In the genomic region with DNA sequence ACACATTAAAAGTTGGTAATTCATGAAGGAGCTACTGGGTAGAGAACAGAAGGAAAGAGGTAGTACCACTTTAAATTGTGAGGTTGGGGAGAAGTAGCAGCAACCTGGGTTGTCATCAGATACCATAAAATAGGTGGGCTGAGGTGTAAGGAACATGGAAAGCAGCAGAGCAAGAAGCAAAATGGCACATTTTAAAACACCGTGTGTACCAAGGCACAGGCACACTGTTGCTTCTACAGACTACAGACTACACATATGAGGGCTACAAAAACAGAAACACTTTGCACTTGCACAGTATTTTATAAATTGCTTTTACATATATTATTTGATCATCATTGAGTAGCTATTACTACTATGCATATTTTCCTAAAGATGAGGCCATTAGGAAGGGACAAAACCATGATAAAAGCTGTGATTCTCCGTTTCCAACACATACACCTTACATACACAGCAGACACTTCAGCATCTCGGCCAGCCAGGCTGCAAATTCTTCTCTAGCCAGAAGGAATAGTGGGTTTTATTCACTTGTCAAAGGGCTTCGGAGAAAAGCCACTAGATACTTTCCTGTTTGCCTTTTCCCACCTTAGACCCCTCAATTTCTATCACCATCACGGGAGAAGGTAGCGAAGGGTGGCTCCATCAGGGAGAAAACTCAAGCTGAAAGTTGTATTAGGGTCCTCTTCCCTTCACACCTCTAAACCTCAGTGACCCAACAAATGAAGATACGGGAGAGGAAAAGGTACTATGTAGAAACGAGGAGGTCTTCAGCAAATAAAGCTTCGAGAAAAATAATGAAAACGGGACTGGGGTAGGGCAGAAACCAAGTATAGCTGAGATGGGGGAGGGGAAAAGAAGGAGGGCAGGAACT, we compare ENCODE assay signal across 8 cellular contexts. TPM values are rescaled to one million over a fixed set of nuclear protein-coding genes. Genes with fewer than 3 reads are reported as not detected.
DNase-seq lines count a peak whose midpoint lies in the region; ATAC-seq and TF ChIP-seq lines count a peak whose summit lies in the region.

No MANE protein-coding gene starts in this region.

- no peaks in the 10 kb centered on the region for H4K20me1 ChIP-seq in SK-N-SH (ENCODE audit: insufficient read depth)

- H3K9me2 ChIP-seq in SK-N-SH: no peaks in the 10 kb centered on the region

- H3F3A ChIP-seq in SK-N-SH (replicated peaks; ENCODE audit: insufficient read depth): peaks cover 35% of the 10 kb centered on the region

- peaks cover 0 to 11% of the 10 kb centered on the region in 2 experiments for H3K36me3 ChIP-seq in SK-N-SH (replicated peaks in 1 of 2; ENCODE audit: control insufficient read depth in 1 of 2, insufficient read depth in 2 of 2, low read length in 1 of 2)
- H3K36me3 ChIP-seq in esophagus muscularis mucosa: peaks cover 0 to 23% (median 14%) of the 10 kb centered on the region in 4 donors
- peaks cover 0 to 24% of the 10 kb centered on the region in 2 donors for H3K36me3 ChIP-seq in psoas muscle (ENCODE audit: insufficient read depth in 1 of 2, low read depth in 1 of 2)

- peak overlapping the region; percentile 95 for H3K27ac Mint-ChIP-seq in activated CD4-positive, alpha-beta T cell treated with anti-CD3 and anti-CD28 coated beads for 36 hours

- H3K4me1 Mint-ChIP-seq in activated CD4-positive, alpha-beta T cell treated with anti-CD3 and anti-CD28 coated beads for 36 hours: peaks cover 53% of the 10 kb centered on the region

- H3K4me3 Mint-ChIP-seq in activated CD4-positive, alpha-beta T cell treated with anti-CD3 and anti-CD28 coated beads for 36 hours: peak overlapping the region; percentile 100

- TF ChIP-seq CTCF in SK-N-SH (IDR thresholded peaks at IDR 0.05) (no peak), esophagus muscularis mucosa (IDR thresholded peaks at IDR 0.05) (no peak), psoas muscle (IDR thresholded peaks at IDR 0.05) (no peak)

- peak overlapping the region; percentile 97 for H3K4me2 ChIP-seq in SK-N-SH

- no peaks in the 10 kb centered on the region for H3K27me3 ChIP-seq in SK-N-SH (ENCODE audit: insufficient read depth)
- H3K27me3 ChIP-seq in esophagus muscularis mucosa: no peaks in the 10 kb centered on the region
- H3K27me3 ChIP-seq in psoas muscle (ENCODE audit: insufficient read depth in 3 of 3, low read length in 2 of 3): no peaks in the 10 kb centered on the region

- peak overlapping the region; percentile 82 for H2AFZ ChIP-seq in SK-N-SH (ENCODE audit: low read depth)

- DNase-seq in activated CD4-positive, alpha-beta T cell treated with anti-CD3 and anti-CD28 coated beads for 36 hours: peak; percentile 40
- no peak for DNase-seq in activated CD4-positive, alpha-beta T cell treated with anti-CD3 and anti-CD28 coated beads for 1 hour
- DNase-seq in SK-N-SH (no peak), esophagus muscularis mucosa (ENCODE audit: extremely low spot score) (no peak), psoas muscle (no peak)

- WGBS in SK-N-SH (ENCODE audit: low lambda C conversion rate): 6% methylated on average over 10 of the region's 10 CpGs
- 15% methylated on average over 10 of the region's 10 CpGs for WGBS in esophagus muscularis mucosa
- 11 to 13% (median 11%) methylated on average over 10 of the region's 10 CpGs for WGBS in psoas muscle, 3 donors

- CTCF ChIA-PET in activated CD4-positive, alpha-beta T cell treated with anti-CD3 and anti-CD28 coated beads for 36 hours (lab: Charles Lee): interaction anchor here (0.5 to 4.9 kb wide), 24 partner anchors 10 to 203 kb away, joined by 3 to 32 read pairs (median 4); partner anchors contain the start of genes DNAJC14, ESYT1, ORMDL2 and RAB5B
- CTCF ChIA-PET in SK-N-SH (lab: Yijun Ruan, JAX): interaction anchor here (0.6 to 6.4 kb wide), 38 partner anchors 9 to 357 kb away, joined by 3 to 51 read pairs (median 4); partner anchors contain the start of genes BLOC1S1, CD63, DNAJC14 and ORMDL2

- ATAC-seq in activated CD4-positive, alpha-beta T cell treated with anti-CD3 and anti-CD28 coated beads for 36 hours: no peak
- ATAC-seq in psoas muscle: peak in 1 of 4 donors; percentile 21
- ATAC-seq in GM18909 (IDR thresholded peaks at IDR 0.05; ENCODE audit: poor library complexity, unreplicated experiment): no peak
- no peak for ATAC-seq in esophagus mucosa
- no peak for ATAC-seq in GM21381 (IDR thresholded peaks at IDR 0.05; ENCODE audit: unreplicated experiment)

- TF ChIP-seq RAD21 in SK-N-SH (IDR thresholded peaks at IDR 0.05; ENCODE audit: low read length): no peak

- POLR2A ChIA-PET in activated CD4-positive, alpha-beta T cell treated with anti-CD3 and anti-CD28 coated beads for 36 hours (lab: Charles Lee): interaction anchor here (0.7 to 2.4 kb wide), 4 partner anchors 96 to 187 kb away, joined by 3 to 12 read pairs (median 5); partner anchors contain the start of genes DNAJC14, ORMDL2 and SARNP
- POLR2A ChIA-PET in SK-N-SH (lab: Yijun Ruan, JAX): interaction anchor here (1.2 to 4.2 kb wide), 6 partner anchors 9 to 188 kb away, joined by 3 to 39 read pairs (median 5); partner anchors contain the start of genes DNAJC14, ORMDL2, RAB5B and SARNP

- H3K9me3 Mint-ChIP-seq in activated CD4-positive, alpha-beta T cell treated with anti-CD3 and anti-CD28 coated beads for 36 hours (ENCODE audit: low read depth): no peaks in the 10 kb centered on the region

- no peak for TF ChIP-seq EP300 in SK-N-SH (IDR thresholded peaks at IDR 0.05; ENCODE audit: borderline replicate concordance in 1 of 2, low read depth in 1 of 2, low read length in 1 of 2)
- no peak for TF ChIP-seq EP300 in esophagus muscularis mucosa (IDR thresholded peaks at IDR 0.05)

- H3K4me3 ChIP-seq in SK-N-SH (ENCODE audit: low read depth in 2 of 2, low read length in 1 of 2): peak overlapping the region; percentile 90 to 94
- H3K4me3 ChIP-seq in esophagus muscularis mucosa: peak overlapping the region; percentile 79 to 90 (median 89)
- peak overlapping the region; percentile 84 for H3K4me3 ChIP-seq in psoas muscle

- TF ChIP-seq POLR2A in esophagus muscularis mucosa (IDR thresholded peaks at IDR 0.05; ENCODE audit: low read depth): no peak

- peak overlapping the region; percentile 89 for H3K9ac ChIP-seq in SK-N-SH

- no peaks in the 10 kb centered on the region for H3K27me3 Mint-ChIP-seq in activated CD4-positive, alpha-beta T cell treated with anti-CD3 and anti-CD28 coated beads for 36 hours

- H3K27ac ChIP-seq in SK-N-SH (ENCODE audit: low read depth in 2 of 2, low read length in 1 of 2) (peak overlapping the region; percentile 94 to 98), esophagus muscularis mucosa (replicated peaks in 1 of 4) (peak overlapping the region; percentile 92 to 98 (median 96)), psoas muscle (peak overlapping the region; percentile 93)

- H3K4me1 ChIP-seq in SK-N-SH (ENCODE audit: control insufficient read depth in 1 of 2, insufficient read depth in 2 of 2, low read depth in 1 of 2, low read length in 1 of 2) (peaks cover 17 to 23% of the 10 kb centered on the region in 2 experiments; a peak in 3 of 4 replicates), esophagus muscularis mucosa (peaks cover 27 to 62% (median 52%) of the 10 kb centered on the region in 4 donors), psoas muscle (peaks cover 11% of the 10 kb centered on the region)

- intact Hi-C loops in activated CD4-positive, alpha-beta T cell treated with anti-CD3 and anti-CD28 coated beads for 36 hours (cut with DNase I, micrococcal nuclease): loop anchor here (1.0 to 10.0 kb wide), 11 partner anchors 15 to 1826 kb away; partner anchors contain the start of genes BAZ2A (in 1 of the 2), CDK4 (in 1 of the 2), DNAJC14 (in 1 of the 2) and MYL6B (in 1 of the 2)
- intact Hi-C loops in esophagus muscularis mucosa (cut with DNase I): loop anchor here (5.0 kb wide), 1 partner anchor 99 kb away; the partner anchor contains the start of gene DNAJC14
- intact Hi-C loops in psoas muscle (cut with DNase I): loop anchor here (2.0 to 5.0 kb wide), 3 partner anchors 94 to 109 kb away; partner anchors contain the start of genes DNAJC14 (in 1 of the 2), ORMDL2 (in 1 of the 2) and SARNP (in 1 of the 2)

- H3K9me3 ChIP-seq in SK-N-SH: no peaks in the 10 kb centered on the region
- no peaks in the 10 kb centered on the region for H3K9me3 ChIP-seq in esophagus muscularis mucosa
- H3K9me3 ChIP-seq in psoas muscle: no peaks in the 10 kb centered on the region

- H3K79me2 ChIP-seq in SK-N-SH (ENCODE audit: insufficient read depth): peaks cover 77% of the 10 kb centered on the region

- H3K36me3 Mint-ChIP-seq in activated CD4-positive, alpha-beta T cell treated with anti-CD3 and anti-CD28 coated beads for 36 hours (ENCODE audit: low read depth): peaks cover 42% of the 10 kb centered on the region

RNA-seq across cellular contexts. Expression of gene PYM1, which starts 1.6 kb away (rescaled TPM):
- 10 to 100 TPM; 24.6 to 30.2 TPM for total RNA-seq in activated CD4-positive, alpha-beta T cell treated with anti-CD3 and anti-CD28 coated beads for 36 hours
- polyA plus RNA-seq in SK-N-SH (2012; rRNA removed): 36.0 and 36.3 TPM in 2 replicates
- 39.3 and 40.9 TPM in 2 replicates for polyA plus RNA-seq in SK-N-SH (2012; cell fraction: cytosol; rRNA removed)
- 16.7 and 21.0 TPM in 2 replicates for polyA plus RNA-seq in SK-N-SH (2012; cell fraction: nucleus; rRNA removed)
- total RNA-seq in esophagus muscularis mucosa: 10 to 100 TPM; 24.2 to 29.5 (median 26.7) TPM
- total RNA-seq in psoas muscle: 10 to 100 TPM; 14.6 to 20.6 (median 18.0) TPM
- polyA plus RNA-seq in psoas muscle: 10 to 100 TPM; 19.0 to 39.8 (median 26.1) TPM
- total RNA-seq in esophagus mucosa: 66.9 TPM

RNA-seq across cellular contexts. Expression of gene DGKA, which starts 4.9 kb away (rescaled TPM):
- total RNA-seq in activated CD4-positive, alpha-beta T cell treated with anti-CD3 and anti-CD28 coated beads for 36 hours: 100 to 1,000 TPM; 341 to 385 TPM
- 74.6 and 75.9 TPM in 2 replicates for polyA plus RNA-seq in SK-N-SH (2012; rRNA removed)
- 47.2 and 52.0 TPM in 2 replicates for polyA plus RNA-seq in SK-N-SH (2012; cell fraction: cytosol; rRNA removed)
- 213 and 244 TPM in 2 replicates for polyA plus RNA-seq in SK-N-SH (2012; cell fraction: nucleus; rRNA removed)
- 10 to 100 TPM; 18.7 to 39.7 (median 24.7) TPM for total RNA-seq in esophagus muscularis mucosa
- total RNA-seq in psoas muscle: 1 to 10 TPM; 4.3 to 5.4 (median 4.9) TPM
- polyA plus RNA-seq in psoas muscle: 1 to 10 TPM; 2.0 to 2.6 (median 2.0) TPM
- 170 TPM for total RNA-seq in esophagus mucosa

RNA-seq across cellular contexts. Expression of gene PMEL, which starts 39.7 kb away (rescaled TPM):
- total RNA-seq in activated CD4-positive, alpha-beta T cell treated with anti-CD3 and anti-CD28 coated beads for 36 hours: 1 to 10 TPM in 1 of 2 experiments, under 1 TPM in 1; 0.86 to 1.2 TPM
- 1.8 and 2.7 TPM in 2 replicates for polyA plus RNA-seq in SK-N-SH (2012; rRNA removed)
- polyA plus RNA-seq in SK-N-SH (2012; cell fraction: cytosol; rRNA removed): 0.60 and 0.79 TPM in 2 replicates
- 5.4 and 5.5 TPM in 2 replicates for polyA plus RNA-seq in SK-N-SH (2012; cell fraction: nucleus; rRNA removed)
- 1 to 10 TPM in 1 of 4 donors, under 1 TPM in 1, not detected in 2; 0.66 to 2.2 TPM for total RNA-seq in esophagus muscularis mucosa
- under 1 TPM in 1 of 4 donors, not detected in 3; 0.37 TPM for total RNA-seq in psoas muscle
- under 1 TPM; 0.14 to 0.23 (median 0.20) TPM for polyA plus RNA-seq in psoas muscle
- total RNA-seq in esophagus mucosa: 0.52 TPM

RNA-seq across cellular contexts. Expression of gene CDK2, which starts 40.5 kb away (rescaled TPM):
- 100 to 1,000 TPM; 104 to 149 TPM for total RNA-seq in activated CD4-positive, alpha-beta T cell treated with anti-CD3 and anti-CD28 coated beads for 36 hours
- polyA plus RNA-seq in SK-N-SH (2012; rRNA removed) (34.7 and 43.3 TPM in 2 replicates), psoas muscle (10 to 100 TPM in 2 of 3 donors, 1 to 10 TPM in 1; 5.1 to 13.9 (median 10.2) TPM)
- 21.7 and 27.5 TPM in 2 replicates for polyA plus RNA-seq in SK-N-SH (2012; cell fraction: cytosol; rRNA removed)
- polyA plus RNA-seq in SK-N-SH (2012; cell fraction: nucleus; rRNA removed): 81.1 and 115 TPM in 2 replicates
- total RNA-seq in esophagus muscularis mucosa (10 to 100 TPM; 35.3 to 84.9 (median 57.1) TPM), psoas muscle (10 to 100 TPM in 1 of 4 donors, 1 to 10 TPM in 3; 6.3 to 12.0 (median 7.9) TPM), esophagus mucosa (20.5 TPM)

RNA-seq across cellular contexts. Expression of gene RAB5B, which starts 47.8 kb away (rescaled TPM):
- 10 to 100 TPM; 33.2 to 35.1 TPM for total RNA-seq in activated CD4-positive, alpha-beta T cell treated with anti-CD3 and anti-CD28 coated beads for 36 hours
- polyA plus RNA-seq in SK-N-SH (2012; rRNA removed): 54.0 and 79.4 TPM in 2 replicates
- 60.7 and 66.8 TPM in 2 replicates for polyA plus RNA-seq in SK-N-SH (2012; cell fraction: cytosol; rRNA removed)
- polyA plus RNA-seq in SK-N-SH (2012; cell fraction: nucleus; rRNA removed): 40.9 and 67.0 TPM in 2 replicates
- total RNA-seq in esophagus muscularis mucosa: 100 to 1,000 TPM; 116 to 189 (median 138) TPM
- 100 to 1,000 TPM in 2 of 4 donors, 10 to 100 TPM in 2; 92.8 to 107 (median 103) TPM for total RNA-seq in psoas muscle
- polyA plus RNA-seq in psoas muscle: 10 to 100 TPM; 36.8 to 83.6 (median 52.1) TPM
- total RNA-seq in esophagus mucosa: 111 TPM
